1 cellular context compared by ENCODE assay signal in genomic region chr15:45351229-45351628, GRCh38.
TF ChIP-seq lines count a peak whose summit lies in the region.

No MANE protein-coding gene starts in this region.

TF ChIP-seq in GM23338, 12 proteins besides CTCF, POLR2A, EP300 and RAD21 (continued from another document):
- TF ChIP-seq ZNF462 (CRISPR knock-in tag; IDR thresholded peaks at IDR 0.05) (no peak), ZNF331 (CRISPR knock-in tag; IDR thresholded peaks at IDR 0.05; ENCODE audit: low read depth) (no peak)
